ENCODE assay signal across 17 cellular contexts in genomic region chr9:89380437-89381307, GRCh38.
DNase-seq lines count a peak whose midpoint lies in the region; ATAC-seq and TF ChIP-seq lines count a peak whose summit lies in the region.
"Had no signal": no experiment of that assay in that cellular context is flagged by ENCODE, and none has a peak within 500 bp of the region (broad histone marks: within the 10 kb centered on the region; RNA-seq: fewer than 3 reads in every experiment).

No MANE protein-coding gene starts in this region.

- H3K4me1 Mint-ChIP-seq in CD8-positive, alpha-beta T cell (ENCODE audit: low read depth), result peaks cover 34% of the 10 kb centered on the region
- H3K4me1 Mint-ChIP-seq in activated naive CD8-positive, alpha-beta T cell treated with anti-CD3 and anti-CD28 coated beads, Interleukin-2, amount 10 ng/mL, durations not matched to agents 7 days and 5 days, result peaks cover 25% of the 10 kb centered on the region
- H3K4me1 Mint-ChIP-seq in natural killer cell, result peaks cover 20 to 21% of the 10 kb centered on the region in 2 donors

- H3K4me3 Mint-ChIP-seq in CD8-positive, alpha-beta T cell, result no peak overlapping the region
- H3K4me3 Mint-ChIP-seq in activated naive CD8-positive, alpha-beta T cell treated with anti-CD3 and anti-CD28 coated beads, Interleukin-2, amount 10 ng/mL, durations not matched to agents 7 days and 5 days, result no peak overlapping the region
- no peak overlapping the region for H3K4me3 Mint-ChIP-seq in natural killer cell

- H3K27ac ChIP-seq in CD8-positive, alpha-beta T cell (ENCODE audit: low read depth, low read length), result no peak overlapping the region
- H3K27ac ChIP-seq: left ventricle myocardium inferior had no signal

- H3K9me3 ChIP-seq in CD8-positive, alpha-beta T cell (ENCODE audit: low read length), result no peaks in the 10 kb centered on the region
- H3K9me3 ChIP-seq: heart right ventricle, left ventricle myocardium inferior, right lobe of liver had no signal

- H3K27ac Mint-ChIP-seq in CD8-positive, alpha-beta T cell, result peak overlapping the region; percentile 69
- peak overlapping the region; percentile 11 for H3K27ac Mint-ChIP-seq in activated naive CD8-positive, alpha-beta T cell treated with anti-CD3 and anti-CD28 coated beads, Interleukin-2, amount 10 ng/mL, durations not matched to agents 7 days and 5 days
- peak overlapping the region; percentile 35 to 51 for H3K27ac Mint-ChIP-seq in natural killer cell

- POLR2A ChIA-PET in CD8-positive, alpha-beta T cell (lab: Charles Lee), result interaction anchor here (1.2 kb wide), 1 partner anchor 141 kb away, joined by 5 read pairs; no protein-coding TSS in a partner anchor
- POLR2A ChIA-PET in activated naive CD8-positive, alpha-beta T cell treated with anti-CD3 and anti-CD28 coated beads, Interleukin-2, amount 10 ng/mL, durations not matched to agents 7 days and 5 days (lab: Charles Lee), result no interaction called here

- TF ChIP-seq CTCF in CD8-positive, alpha-beta T cell (IDR thresholded peaks at IDR 0.05), result no peak
- TF ChIP-seq CTCF in natural killer cell (IDR thresholded peaks at IDR 0.05), result no peak

- peaks cover 1% of the 10 kb centered on the region for H3K4me1 ChIP-seq in CD8-positive, alpha-beta T cell (ENCODE audit: insufficient read depth, low read length)
- H3K4me1 ChIP-seq: left ventricle myocardium inferior, right lobe of liver had no signal

- H3K36me3 ChIP-seq in CD8-positive, alpha-beta T cell (ENCODE audit: insufficient read depth, low read length), result peaks cover 89% of the 10 kb centered on the region
- H3K36me3 ChIP-seq: right lobe of liver had no signal

- CTCF ChIA-PET in CD8-positive, alpha-beta T cell (lab: Charles Lee), result interaction anchor here (1.0 kb wide), 1 partner anchor 168 kb away, joined by 6 read pairs; no protein-coding TSS in a partner anchor

- ATAC-seq in CD8-positive, alpha-beta T cell, result no peak
- ATAC-seq in activated naive CD8-positive, alpha-beta T cell treated with anti-CD3 and anti-CD28 coated beads, Interleukin-2, amount 10 ng/mL, durations not matched to agents 7 days and 5 days (ENCODE audit: low read depth), result no peak
- ATAC-seq in natural killer cell, result no peak
- ATAC-seq in HG03159 (IDR thresholded peaks at IDR 0.05; ENCODE audit: unreplicated experiment), result no peak
- ATAC-seq in GM18870 (IDR thresholded peaks at IDR 0.05; ENCODE audit: unreplicated experiment), result no peak
- no peak for ATAC-seq in HG02938 (IDR thresholded peaks at IDR 0.05; ENCODE audit: unreplicated experiment)
- ATAC-seq: esophagus mucosa, heart right ventricle, right lobe of liver had no signal

- no peak overlapping the region for H3K4me3 ChIP-seq in CD8-positive, alpha-beta T cell (ENCODE audit: low read depth, low read length)
- H3K4me3 ChIP-seq: heart right ventricle, left ventricle myocardium inferior, right lobe of liver had no signal

- no peaks in the 10 kb centered on the region for H3K27me3 ChIP-seq in CD8-positive, alpha-beta T cell (ENCODE audit: insufficient read depth, low read length)
- H3K27me3 ChIP-seq: heart right ventricle, right lobe of liver had no signal

- H3K9me3 Mint-ChIP-seq in CD8-positive, alpha-beta T cell, result no peaks in the 10 kb centered on the region
- no peaks in the 10 kb centered on the region for H3K9me3 Mint-ChIP-seq in activated naive CD8-positive, alpha-beta T cell treated with anti-CD3 and anti-CD28 coated beads, Interleukin-2, amount 10 ng/mL, durations not matched to agents 7 days and 5 days
- H3K9me3 Mint-ChIP-seq in natural killer cell, result no peaks in the 10 kb centered on the region

- intact Hi-C loops in CD8-positive, alpha-beta T cell (cut with DNase I, micrococcal nuclease), result no loop called here
- intact Hi-C loops in natural killer cell (cut with micrococcal nuclease), result no loop called here

- no peaks in the 10 kb centered on the region for H3K27me3 Mint-ChIP-seq in CD8-positive, alpha-beta T cell (ENCODE audit: low read depth)
- no peaks in the 10 kb centered on the region for H3K27me3 Mint-ChIP-seq in activated naive CD8-positive, alpha-beta T cell treated with anti-CD3 and anti-CD28 coated beads, Interleukin-2, amount 10 ng/mL, durations not matched to agents 7 days and 5 days
- H3K27me3 Mint-ChIP-seq in natural killer cell (ENCODE audit: low read depth in 2 of 2), result no peaks in the 10 kb centered on the region

- no peak for DNase-seq in CD8-positive, alpha-beta T cell
- DNase-seq in HK-2 (ENCODE audit: unreplicated experiment) (peak; percentile 54), natural killer cell (no peak)
- no peak for DNase-seq in activated naive CD8-positive, alpha-beta T cell treated with anti-CD3 and anti-CD28 coated beads, Interleukin-2, amount 10 ng/mL, durations not matched to agents 7 days and 5 days
- DNase-seq: COR-L47; GOT3; heart right ventricle; left ventricle myocardium inferior; NCI-H146; NCI-H69; right lobe of liver; RPMI8226; stimulated activated CD4-positive, alpha-beta T cell treated with anti-CD3 and anti-CD28 coated beads, Interleukin-4, amount 100 ng/mL, for 1 hour had no signal

- H3K36me3 Mint-ChIP-seq in CD8-positive, alpha-beta T cell, result peaks cover 88% of the 10 kb centered on the region
- peaks cover 35% of the 10 kb centered on the region for H3K36me3 Mint-ChIP-seq in activated naive CD8-positive, alpha-beta T cell treated with anti-CD3 and anti-CD28 coated beads, Interleukin-2, amount 10 ng/mL, durations not matched to agents 7 days and 5 days
- H3K36me3 Mint-ChIP-seq in natural killer cell, result peaks cover 25% of the 10 kb centered on the region

Comparison
In these comparisons a context has a peak if more than half of its experiments do, and no peak if none do; other contexts are left out.
1. H3K27ac Mint-ChIP-seq: peak in every context shown above with its lines; median percentile 69 in CD8-positive, alpha-beta T cell; 43 in natural killer cell; 11 in activated naive CD8-positive, alpha-beta T cell treated with anti-CD3 and anti-CD28 coated beads, Interleukin-2, amount 10 ng/mL, durations not matched to agents 7 days and 5 days.